1 cellular context compared by ENCODE assay signal in the genomic region with DNA sequence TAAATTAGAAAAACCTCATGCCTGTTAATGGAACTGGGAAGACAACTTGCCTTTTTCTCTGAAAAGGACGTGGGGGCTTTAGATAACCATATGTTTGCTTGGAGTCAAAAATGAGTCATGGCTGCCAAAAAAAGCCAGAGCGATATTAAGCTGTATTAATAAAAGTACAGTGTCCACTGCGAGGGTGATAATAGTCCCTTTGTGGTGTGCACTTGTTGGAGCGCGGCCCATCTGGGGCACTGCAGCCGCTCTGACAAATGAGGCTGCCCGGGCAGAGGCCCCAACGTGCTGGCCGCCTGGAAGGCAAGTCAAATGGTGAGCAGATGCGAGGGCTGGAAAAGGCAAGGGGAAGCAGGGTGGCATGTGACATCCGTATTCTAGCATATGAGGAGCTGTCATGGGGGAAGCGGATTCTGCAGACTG.
TF ChIP-seq lines count a peak whose summit lies in the region.

No MANE protein-coding gene starts in this region.

TF ChIP-seq in K562, 482 proteins besides CTCF, POLR2A, EP300 and RAD21 (continued from another document and continues in another):
- TF ChIP-seq STAT6 (CRISPR knock-in tag; IDR thresholded peaks at IDR 0.05) (no peak), HDAC3 (IDR thresholded peaks at IDR 0.05; ENCODE audit: borderline replicate concordance, partially characterized antibody) (no peak), YY1 (IDR thresholded peaks at IDR 0.05; ENCODE audit: borderline replicate concordance in 1 of 3, control insufficient read depth in 1 of 3, extremely low read depth in 1 of 3, insufficient read depth in 3 of 3, insufficient read length in 1 of 3, insufficient replicate concordance in 2 of 3, low read depth in 1 of 3, low read length in 2 of 3) (no peak), MXD1 (CRISPR knock-in tag; IDR thresholded peaks at IDR 0.05; ENCODE audit: borderline replicate concordance, poor library complexity, severe bottlenecking) (no peak), SRSF3 (IDR thresholded peaks at IDR 0.05; ENCODE audit: insufficient read depth, low read length) (no peak), HDAC1 (IDR thresholded peaks at IDR 0.05) (no peak), ZNF384 (IDR thresholded peaks at IDR 0.05; ENCODE audit: low read depth, low read length) (no peak), HEY1 (CRISPR knock-in tag; IDR thresholded peaks at IDR 0.05; ENCODE audit: borderline replicate concordance) (no peak), PRPF4 (IDR thresholded peaks at IDR 0.05; ENCODE audit: insufficient read depth, low read depth, low read length, poor library complexity, severe bottlenecking) (no peak), ELF4 (CRISPR knock-in tag; IDR thresholded peaks at IDR 0.05) (no peak), TAF15 (IDR thresholded peaks at IDR 0.05; ENCODE audit: low read depth, low read length) (no peak), ZNF785 (CRISPR knock-in tag; IDR thresholded peaks at IDR 0.05) (no peak), SIX5 (IDR thresholded peaks at IDR 0.05; ENCODE audit: borderline replicate concordance in 1 of 2, insufficient read depth in 1 of 2, low read depth in 1 of 2, low read length in 2 of 2) (no peak), EP400 (IDR thresholded peaks at IDR 0.05) (no peak), RBBP5 (IDR thresholded peaks at IDR 0.05; ENCODE audit: borderline replicate concordance, insufficient read depth, low read length, poor library complexity, severe bottlenecking) (no peak), ZNF431 (CRISPR knock-in tag; IDR thresholded peaks at IDR 0.05) (no peak), PHTF2 (CRISPR knock-in tag; IDR thresholded peaks at IDR 0.05) (no peak), BRF1 (IDR thresholded peaks at IDR 0.05; ENCODE audit: borderline replicate concordance, extremely low read depth, insufficient read length) (no peak), ZBTB11 (CRISPR knock-in tag; IDR thresholded peaks at IDR 0.05) (peak in 1 of 3 experiments; percentile 50; a peak in 1 of 6 replicates), ZNF668 (CRISPR knock-in tag; IDR thresholded peaks at IDR 0.05) (no peak), CREB3L1 (IDR thresholded peaks at IDR 0.05; ENCODE audit: borderline replicate concordance, low read depth) (no peak), NFATC3 (IDR thresholded peaks at IDR 0.05) (no peak), POU5F1 (IDR thresholded peaks at IDR 0.05; ENCODE audit: borderline replicate concordance, low read depth, low read length, partially characterized antibody) (no peak), ZFX (CRISPR knock-in tag; IDR thresholded peaks at IDR 0.05) (no peak)
- TF ChIP-seq, protein P1, sequence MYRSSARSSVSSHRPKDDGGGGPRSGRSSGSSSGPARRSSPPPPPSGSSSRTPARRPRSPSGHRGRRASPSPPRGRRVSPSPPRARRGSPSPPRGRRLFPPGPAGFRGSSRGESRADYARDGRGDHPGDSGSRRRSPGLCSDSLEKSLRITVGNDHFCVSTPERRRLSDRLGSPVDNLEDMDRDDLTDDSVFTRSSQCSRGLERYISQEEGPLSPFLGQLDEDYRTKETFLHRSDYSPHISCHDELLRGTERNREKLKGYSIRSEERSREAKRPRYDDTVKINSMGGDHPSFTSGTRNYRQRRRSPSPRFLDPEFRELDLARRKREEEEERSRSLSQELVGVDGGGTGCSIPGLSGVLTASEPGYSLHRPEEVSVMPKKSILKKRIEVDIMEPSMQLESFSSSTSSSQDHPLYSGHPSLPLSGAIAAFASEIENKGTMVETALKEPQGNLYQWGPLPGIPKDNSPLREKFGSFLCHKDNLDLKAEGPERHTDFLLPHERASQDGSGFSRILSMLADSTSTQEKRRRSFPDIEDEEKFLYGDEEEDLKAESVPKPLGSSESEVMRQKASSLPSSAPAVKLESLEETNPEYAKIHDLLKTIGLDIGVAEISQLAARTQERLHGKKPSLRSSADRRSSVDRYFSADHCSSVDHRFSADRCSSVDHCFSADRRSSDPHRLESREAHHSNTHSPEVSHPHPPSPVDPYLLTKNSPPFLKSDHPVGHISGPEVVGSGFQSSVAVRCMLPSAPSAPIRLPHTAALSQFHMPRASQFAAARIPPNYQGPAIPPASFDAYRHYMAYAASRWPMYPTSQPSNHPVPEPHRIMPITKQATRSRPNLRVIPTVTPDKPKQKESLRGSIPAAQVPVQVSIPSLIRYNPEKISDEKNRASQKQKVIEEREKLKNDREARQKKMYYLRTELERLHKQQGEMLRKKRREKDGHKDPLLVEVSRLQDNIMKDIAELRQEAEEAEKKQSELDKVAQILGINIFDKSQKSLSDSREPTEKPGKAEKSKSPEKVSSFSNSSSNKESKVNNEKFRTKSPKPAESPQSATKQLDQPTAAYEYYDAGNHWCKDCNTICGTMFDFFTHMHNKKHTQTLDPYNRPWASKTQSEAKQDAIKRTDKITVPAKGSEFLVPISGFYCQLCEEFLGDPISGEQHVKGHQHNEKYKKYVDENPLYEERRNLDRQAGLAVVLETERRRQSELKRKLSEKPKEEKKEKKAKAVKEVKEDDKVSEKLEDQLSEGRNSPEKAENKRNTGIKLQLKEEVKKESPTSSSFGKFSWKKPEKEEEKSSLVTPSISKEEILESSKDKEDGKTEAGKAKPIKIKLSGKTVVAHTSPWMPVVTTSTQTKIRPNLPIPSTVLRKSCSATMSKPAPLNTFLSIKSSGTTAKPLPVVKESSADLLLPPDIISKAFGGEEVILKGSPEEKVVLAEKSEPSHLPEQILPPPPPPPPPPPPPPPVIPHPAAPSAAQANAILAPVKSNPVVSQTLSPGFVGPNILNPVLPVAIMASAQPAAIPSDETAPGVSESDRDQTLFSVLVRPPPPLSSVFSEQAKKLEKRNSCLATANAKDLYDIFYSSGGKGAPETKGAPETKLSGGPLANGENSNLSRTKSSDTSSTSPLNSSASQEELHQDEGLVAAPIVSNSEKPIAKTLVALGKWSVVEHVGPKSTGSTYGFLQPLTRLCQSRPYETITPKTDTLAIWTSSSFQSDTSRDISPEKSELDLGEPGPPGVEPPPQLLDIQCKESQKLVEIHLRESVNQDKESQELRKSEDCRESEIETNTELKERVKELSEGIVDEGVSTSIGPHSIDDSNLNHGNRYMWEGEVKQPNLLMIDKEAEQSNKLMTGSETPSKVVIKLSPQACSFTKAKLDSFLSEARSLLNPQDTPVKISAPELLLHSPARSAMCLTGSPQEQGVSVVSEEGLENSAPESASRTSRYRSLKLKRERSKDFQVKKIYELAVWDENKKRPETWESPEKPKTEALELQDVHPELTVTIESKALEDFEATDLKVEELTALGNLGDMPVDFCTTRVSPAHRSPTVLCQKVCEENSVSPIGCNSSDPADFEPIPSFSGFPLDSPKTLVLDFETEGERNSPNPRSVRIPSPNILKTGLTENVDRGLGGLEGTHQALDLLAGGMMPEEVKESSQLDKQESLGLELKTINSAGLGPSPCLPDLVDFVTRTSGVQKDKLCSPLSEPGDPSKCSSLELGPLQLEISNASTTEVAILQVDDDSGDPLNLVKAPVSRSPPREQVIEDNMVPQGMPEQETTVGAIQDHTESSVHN (IDR thresholded peaks at IDR 0.05; ENCODE audit: borderline replicate concordance in 1 of 2, low read depth in 1 of 2), result no peak
- TF ChIP-seq, protein P2, sequence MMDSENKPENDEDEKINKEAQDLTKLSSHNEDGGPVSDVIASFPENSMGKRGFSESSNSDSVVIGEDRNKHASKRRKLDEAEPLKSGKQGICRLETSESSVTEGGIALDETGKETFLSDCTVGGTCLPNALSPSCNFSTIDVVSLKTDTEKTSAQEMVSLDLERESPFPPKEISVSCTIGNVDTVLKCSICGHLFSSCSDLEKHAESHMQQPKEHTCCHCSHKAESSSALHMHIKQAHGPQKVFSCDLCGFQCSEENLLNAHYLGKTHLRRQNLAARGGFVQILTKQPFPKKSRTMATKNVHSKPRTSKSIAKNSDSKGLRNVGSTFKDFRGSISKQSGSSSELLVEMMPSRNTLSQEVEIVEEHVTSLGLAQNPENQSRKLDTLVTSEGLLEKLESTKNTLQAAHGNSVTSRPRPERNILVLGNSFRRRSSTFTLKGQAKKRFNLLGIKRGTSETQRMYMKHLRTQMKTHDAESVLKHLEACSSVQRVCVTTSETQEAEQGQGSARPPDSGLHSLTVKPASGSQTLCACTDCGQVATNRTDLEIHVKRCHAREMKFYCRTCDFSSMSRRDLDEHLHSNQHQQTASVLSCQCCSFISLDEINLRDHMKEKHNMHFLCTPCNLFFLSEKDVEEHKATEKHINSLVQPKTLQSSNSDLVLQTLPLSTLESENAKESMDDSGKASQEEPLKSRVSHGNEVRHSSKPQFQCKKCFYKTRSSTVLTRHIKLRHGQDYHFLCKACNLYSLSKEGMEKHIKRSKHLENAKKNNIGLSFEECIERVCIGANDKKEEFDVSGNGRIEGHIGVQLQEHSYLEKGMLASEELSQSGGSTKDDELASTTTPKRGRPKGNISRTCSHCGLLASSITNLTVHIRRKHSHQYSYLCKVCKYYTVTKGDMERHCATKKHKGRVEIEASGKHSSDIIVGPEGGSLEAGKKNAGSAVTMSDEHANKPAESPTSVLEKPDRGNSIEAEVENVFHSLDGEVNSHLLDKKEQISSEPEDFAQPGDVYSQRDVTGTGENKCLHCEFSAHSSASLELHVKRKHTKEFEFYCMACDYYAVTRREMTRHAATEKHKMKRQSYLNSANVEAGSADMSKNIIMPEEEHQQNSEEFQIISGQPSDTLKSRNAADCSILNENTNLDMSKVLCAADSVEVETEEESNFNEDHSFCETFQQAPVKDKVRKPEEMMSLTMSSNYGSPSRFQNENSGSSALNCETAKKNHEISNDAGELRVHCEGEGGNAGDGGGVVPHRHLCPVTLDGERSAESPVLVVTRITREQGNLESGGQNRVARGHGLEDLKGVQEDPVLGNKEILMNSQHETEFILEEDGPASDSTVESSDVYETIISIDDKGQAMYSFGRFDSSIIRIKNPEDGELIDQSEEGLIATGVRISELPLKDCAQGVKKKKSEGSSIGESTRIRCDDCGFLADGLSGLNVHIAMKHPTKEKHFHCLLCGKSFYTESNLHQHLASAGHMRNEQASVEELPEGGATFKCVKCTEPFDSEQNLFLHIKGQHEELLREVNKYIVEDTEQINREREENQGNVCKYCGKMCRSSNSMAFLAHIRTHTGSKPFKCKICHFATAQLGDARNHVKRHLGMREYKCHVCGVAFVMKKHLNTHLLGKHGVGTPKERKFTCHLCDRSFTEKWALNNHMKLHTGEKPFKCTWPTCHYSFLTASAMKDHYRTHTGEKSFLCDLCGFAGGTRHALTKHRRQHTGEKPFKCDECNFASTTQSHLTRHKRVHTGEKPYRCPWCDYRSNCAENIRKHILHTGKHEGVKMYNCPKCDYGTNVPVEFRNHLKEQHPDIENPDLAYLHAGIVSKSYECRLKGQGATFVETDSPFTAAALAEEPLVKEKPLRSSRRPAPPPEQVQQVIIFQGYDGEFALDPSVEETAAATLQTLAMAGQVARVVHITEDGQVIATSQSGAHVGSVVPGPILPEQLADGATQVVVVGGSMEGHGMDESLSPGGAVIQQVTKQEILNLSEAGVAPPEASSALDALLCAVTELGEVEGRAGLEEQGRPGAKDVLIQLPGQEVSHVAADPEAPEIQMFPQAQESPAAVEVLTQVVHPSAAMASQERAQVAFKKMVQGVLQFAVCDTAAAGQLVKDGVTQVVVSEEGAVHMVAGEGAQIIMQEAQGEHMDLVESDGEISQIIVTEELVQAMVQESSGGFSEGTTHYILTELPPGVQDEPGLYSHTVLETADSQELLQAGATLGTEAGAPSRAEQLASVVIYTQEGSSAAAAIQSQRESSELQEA (IDR thresholded peaks at IDR 0.05; ENCODE audit: low read depth), result no peak
